ENCODE assay signal across 11 cellular contexts in the genomic region with DNA sequence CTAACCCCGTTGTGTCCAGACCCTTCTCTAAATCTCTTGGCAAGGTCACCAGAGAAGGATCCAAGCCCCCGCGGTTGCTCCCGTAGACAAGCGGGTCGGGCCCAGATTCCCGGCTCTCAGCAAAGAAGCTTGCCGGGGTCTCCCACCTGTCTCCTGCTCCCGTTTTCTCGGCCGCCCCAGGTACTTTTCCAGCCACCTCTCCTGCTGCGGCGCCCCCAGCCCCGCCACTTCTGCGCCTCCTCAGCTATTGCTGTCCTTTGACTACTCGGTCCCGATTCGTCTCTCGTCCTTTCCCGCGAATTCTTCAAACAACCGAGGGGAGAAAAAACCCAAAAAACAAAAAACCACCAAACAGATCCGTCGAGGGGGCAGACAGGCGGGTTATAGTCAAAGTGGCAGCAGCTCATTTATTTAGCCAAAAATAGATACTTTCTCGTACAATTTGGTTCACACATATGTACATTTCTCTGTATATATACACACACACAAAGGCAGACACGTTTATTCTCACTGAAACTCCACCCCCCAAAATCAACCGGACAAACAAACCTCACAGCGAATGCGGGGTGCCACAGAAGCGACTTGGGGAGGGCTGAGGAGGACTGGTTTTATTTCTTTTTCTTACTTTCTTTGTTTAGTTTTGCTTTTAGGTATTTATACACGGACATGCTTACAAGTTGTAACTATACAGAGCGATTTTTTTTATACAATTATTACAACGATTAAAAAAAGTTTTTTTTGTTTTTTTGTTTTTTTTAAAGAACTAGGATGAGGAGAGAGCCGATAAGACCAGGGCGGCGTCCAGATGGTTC.
DNase-seq lines count a peak whose midpoint lies in the region; ATAC-seq and TF ChIP-seq lines count a peak whose summit lies in the region.
"Had no signal": no experiment of that assay in that cellular context is flagged by ENCODE, and none has a peak within 500 bp of the region (broad histone marks: within the 10 kb centered on the region; RNA-seq: fewer than 3 reads in every experiment).

No MANE protein-coding gene starts in this region.

- no peak for TF ChIP-seq CTCF in epithelial cell of esophagus (IDR thresholded peaks at IDR 0.05; ENCODE audit: insufficient read depth, low read depth, low read length, missing control alignments)

- no peak for TF ChIP-seq POLR2A in GM18505 (IDR thresholded peaks at IDR 0.05; ENCODE audit: borderline replicate concordance, extremely low read depth, insufficient read depth, insufficient read length)

- H2AFZ ChIP-seq in neuron (ENCODE audit: low read depth, low read length): no peak overlapping the region

- H3K27me3 ChIP-seq in neuron (ENCODE audit: insufficient read depth, low read length): no peaks in the 10 kb centered on the region

- H3K36me3 ChIP-seq in neuron (ENCODE audit: insufficient read depth, low read length): peaks cover 31% of the 10 kb centered on the region

- H3K4me3 ChIP-seq in epithelial cell of esophagus (ENCODE audit: low read length): peak overlapping the region; percentile 46
- H3K4me3 ChIP-seq in neuron (ENCODE audit: low read length): peak overlapping the region; percentile 77

- DNase-seq in SIG-M5 treated with dmso at 0.1 percent for 504 hours (lab: John Stamatoyannopoulos, UW; ENCODE audit: unreplicated experiment): peak; percentile 18
- no peak for DNase-seq in SIG-M5 (lab: John Stamatoyannopoulos, UW)
- DNase-seq in MV-4-11 (lab: John Stamatoyannopoulos, UW): peak; percentile 18
- DNase-seq in epithelial cell of esophagus (ENCODE audit: low read depth): no peak
- no peak for DNase-seq in HPDE6-E6E7 (ENCODE audit: extremely low spot score)
- DNase-seq in OCI-M1 (lab: John Stamatoyannopoulos, UW): no peak
- DNase-seq: effector memory CD4-positive, alpha-beta T cell; NCI-H146 had no signal

- peaks cover 25% of the 10 kb centered on the region for H3K4me1 ChIP-seq in neuron (ENCODE audit: insufficient read depth, low read length)

- peaks cover 21% of the 10 kb centered on the region for H3K9me3 ChIP-seq in neuron (ENCODE audit: low read length)
- H3K9me3 ChIP-seq: tibial artery had no signal

- no peak for ATAC-seq in GM18505 (IDR thresholded peaks at IDR 0.05; ENCODE audit: unreplicated experiment)

Comparison
In these comparisons a context has a peak if more than half of its experiments do, and no peak if none do; other contexts are left out.
1. DNase-seq: peak in SIG-M5 treated with dmso at 0.1 percent for 504 hours (single experiment) and MV-4-11 (single experiment); none in SIG-M5 (single experiment), epithelial cell of esophagus (single experiment), HPDE6-E6E7 (single experiment) and OCI-M1 (single experiment).